34 cellular contexts compared by ENCODE assay signal in genomic region chr6:110587328-110587727, GRCh38.
"Had no signal": no experiment of that assay in that cellular context is flagged by ENCODE, and none has a peak within 500 bp of the region (broad histone marks: within the 10 kb centered on the region; RNA-seq: fewer than 3 reads in every experiment).

No MANE protein-coding gene starts in this region.

- H3K4me3 ChIP-seq: ascending aorta had no signal

- H3K36me3 Mint-ChIP-seq: activated CD8-positive, alpha-beta memory T cell treated with anti-CD3 and anti-CD28 coated beads, Interleukin-2, amount 10 ng/mL, durations not matched to agents 7 days and 5 days; activated naive CD4-positive, alpha-beta T cell treated with anti-CD3 and anti-CD28 coated beads, Interleukin-2, amount 10 ng/mL, durations not matched to agents 7 days and 5 days; activated naive CD4-positive, alpha-beta T cell treated with anti-CD3 and anti-CD28 coated beads, Interleukin-2, amount 50 U/mL, for 24 hours; activated naive CD8-positive, alpha-beta T cell; activated naive CD8-positive, alpha-beta T cell treated with anti-CD3 and anti-CD28 coated beads, Interleukin-2, amount 10 ng/mL, durations not matched to agents 7 days and 5 days; brain had no signal

- H3K4me1 ChIP-seq: ascending aorta had no signal

- ATAC-seq: activated CD8-positive, alpha-beta memory T cell treated with anti-CD3 and anti-CD28 coated beads, Interleukin-2, amount 10 ng/mL, durations not matched to agents 7 days and 5 days; activated CD8-positive, alpha-beta T cell treated with anti-CD3 and anti-CD28 coated beads, Interleukin-2, amount 10 ng/mL, durations not matched to agents 7 days and 5 days; activated naive CD8-positive, alpha-beta T cell treated with anti-CD3 and anti-CD28 coated beads, Interleukin-2, amount 50 U/mL, for 24 hours had no signal

- DNase-seq: activated B cell treated with CpG ODN at 0.5 μM for 24 hours; activated CD4-positive, alpha-beta memory T cell treated with anti-CD3 and anti-CD28 coated beads, Interleukin-2, amount 10 ng/mL, durations not matched to agents 7 days and 5 days; activated CD4-positive, alpha-beta T cell treated with anti-CD3 and anti-CD28 coated beads for 4 hours; activated CD4-positive, alpha-beta T cell treated with anti-CD3 and anti-CD28 coated beads, Interleukin-2, amount 10 ng/mL, durations not matched to agents 24 days and 14 days; activated CD4-positive, alpha-beta T cell treated with anti-CD3 and anti-CD28 coated beads, Interleukin-2, amount 50 U/mL, for 1 hour; activated CD4-positive, alpha-beta T cell treated with anti-CD3 and anti-CD28 coated beads, Interleukin-2, amount 50 U/mL, for 4 hours; activated CD4-positive, CD25-positive, alpha-beta regulatory T cell treated with anti-CD3 and anti-CD28 coated beads, Interleukin-2, amount 50 U/mL, for 72 hours; activated CD8-positive, alpha-beta memory T cell treated with anti-CD3 and anti-CD28 coated beads for 24 hours; activated CD8-positive, alpha-beta memory T cell treated with anti-CD3 and anti-CD28 coated beads, Interleukin-2, amount 10 ng/mL, durations not matched to agents 7 days and 5 days; activated CD8-positive, alpha-beta memory T cell treated with anti-CD3 and anti-CD28 coated beads, Interleukin-2, amount 50 U/mL, for 48 hours; activated CD8-positive, alpha-beta T cell treated with anti-CD3 and anti-CD28 coated beads, Interleukin-2, amount 10 ng/mL, durations not matched to agents 7 days and 5 days; activated effector memory CD4-positive, alpha-beta T cell treated with Interleukin-2 at 50 U/mL for 16 hours; activated gamma-delta T cell; activated naive CD4-positive, alpha-beta T cell treated with anti-CD3 and anti-CD28 coated beads, Interleukin-2, amount 10 ng/mL, durations not matched to agents 7 days and 5 days; activated naive CD4-positive, alpha-beta T cell treated with Interleukin-2 at 50 U/mL for 16 hours; activated naive CD8-positive, alpha-beta T cell treated with anti-CD3 and anti-CD28 coated beads, Interleukin-2, amount 10 ng/mL, durations not matched to agents 7 days and 5 days; activated naive CD8-positive, alpha-beta T cell treated with anti-CD3 and anti-CD28 coated beads, Interleukin-2, amount 50 U/mL, for 24 hours; activated T-cell treated with anti-CD3 and anti-CD28 coated beads, Interleukin-2, amount 50 U/mL, for 24 hours; activated T-cell treated with anti-CD3 and anti-CD28 coated beads, Interleukin-2, amount 50 U/mL, for 48 hours; amygdala; anterior cingulate cortex; central memory CD4-positive, alpha-beta T cell; T-helper 1 cell; T-helper 2 cell; T-helper 9 cell had no signal

- FAIRE-seq: TTC549 had no signal

- H3K36me3 ChIP-seq: ascending aorta had no signal

- H3K27ac Mint-ChIP-seq: activated B cell treated with CpG ODN at 0.5 μM for 24 hours; activated CD4-positive, alpha-beta memory T cell treated with anti-CD3 and anti-CD28 coated beads, Interleukin-2, amount 10 ng/mL, durations not matched to agents 7 days and 5 days; activated CD4-positive, alpha-beta T cell treated with anti-CD3 and anti-CD28 coated beads, Interleukin-2, amount 10 ng/mL, durations not matched to agents 24 days and 14 days; activated CD8-positive, alpha-beta memory T cell treated with anti-CD3 and anti-CD28 coated beads, Interleukin-2, amount 10 ng/mL, durations not matched to agents 7 days and 5 days; activated CD8-positive, alpha-beta T cell treated with anti-CD3 and anti-CD28 coated beads, Interleukin-2, amount 10 ng/mL, durations not matched to agents 7 days and 5 days; activated naive CD4-positive, alpha-beta T cell treated with anti-CD3 and anti-CD28 coated beads, Interleukin-2, amount 10 ng/mL, durations not matched to agents 7 days and 5 days; activated naive CD4-positive, alpha-beta T cell treated with anti-CD3 and anti-CD28 coated beads, Interleukin-2, amount 50 U/mL, for 24 hours; activated naive CD8-positive, alpha-beta T cell; activated naive CD8-positive, alpha-beta T cell treated with anti-CD3 and anti-CD28 coated beads, Interleukin-2, amount 10 ng/mL, durations not matched to agents 7 days and 5 days; activated naive CD8-positive, alpha-beta T cell treated with anti-CD3 and anti-CD28 coated beads, Interleukin-2, amount 50 U/mL, for 24 hours; activated T-cell treated with anti-CD3 and anti-CD28 coated beads, Interleukin-2, amount 50 U/mL, for 24 hours; activated T-helper 2 cell treated with anti-CD3 and anti-CD28 coated beads, Interferon-gamma antibody, Interleukin-2, Interleukin-4, amounts not matched to agents 10 μg/mL and 5 μg/mL and 100 μg/mL, durations not matched to agents 14 hours and 24 hours and 36 hours; brain; T-helper 1 cell treated with Interleukin-12 subunit alpha and Interleukin-12 subunit beta and Interleukin-4 antibody, amounts not matched to agents 30 μg/mL and 1 μg/mL, for 36 hours; T-helper 2 cell treated with Interferon-gamma antibody and Interleukin-4, amounts not matched to agents 5 μg/mL and 100 μg/mL, for 36 hours had no signal

- H3K9me3 Mint-ChIP-seq: activated B cell treated with CpG ODN at 0.5 μM for 24 hours; activated CD4-positive, alpha-beta memory T cell treated with anti-CD3 and anti-CD28 coated beads, Interleukin-2, amount 10 ng/mL, durations not matched to agents 7 days and 5 days; activated CD4-positive, alpha-beta T cell treated with anti-CD3 and anti-CD28 coated beads, Interleukin-2, amount 10 ng/mL, durations not matched to agents 24 days and 14 days; activated naive CD4-positive, alpha-beta T cell treated with anti-CD3 and anti-CD28 coated beads, Interleukin-2, amount 10 ng/mL, durations not matched to agents 7 days and 5 days; activated naive CD4-positive, alpha-beta T cell treated with anti-CD3 and anti-CD28 coated beads, Interleukin-2, amount 50 U/mL, for 24 hours; activated naive CD8-positive, alpha-beta T cell treated with anti-CD3 and anti-CD28 coated beads, Interleukin-2, amount 50 U/mL, for 24 hours; activated T-cell treated with anti-CD3 and anti-CD28 coated beads, Interleukin-2, amount 50 U/mL, for 24 hours; activated T-helper 2 cell treated with anti-CD3 and anti-CD28 coated beads, Interferon-gamma antibody, Interleukin-2, Interleukin-4, amounts not matched to agents 10 μg/mL and 5 μg/mL and 100 μg/mL, durations not matched to agents 14 hours and 24 hours and 36 hours; brain; T-helper 1 cell treated with Interleukin-12 subunit alpha and Interleukin-12 subunit beta and Interleukin-4 antibody, amounts not matched to agents 30 μg/mL and 1 μg/mL, for 36 hours; T-helper 2 cell treated with Interferon-gamma antibody and Interleukin-4, amounts not matched to agents 5 μg/mL and 100 μg/mL, for 36 hours had no signal

- H3K4me3 Mint-ChIP-seq: activated B cell treated with CpG ODN at 0.5 μM for 24 hours; activated CD4-positive, alpha-beta memory T cell treated with anti-CD3 and anti-CD28 coated beads, Interleukin-2, amount 10 ng/mL, durations not matched to agents 7 days and 5 days; activated CD4-positive, alpha-beta T cell treated with anti-CD3 and anti-CD28 coated beads, Interleukin-2, amount 10 ng/mL, durations not matched to agents 24 days and 14 days; activated CD8-positive, alpha-beta memory T cell treated with anti-CD3 and anti-CD28 coated beads, Interleukin-2, amount 10 ng/mL, durations not matched to agents 7 days and 5 days; activated CD8-positive, alpha-beta T cell treated with anti-CD3 and anti-CD28 coated beads, Interleukin-2, amount 10 ng/mL, durations not matched to agents 7 days and 5 days; activated naive CD4-positive, alpha-beta T cell treated with anti-CD3 and anti-CD28 coated beads, Interleukin-2, amount 10 ng/mL, durations not matched to agents 7 days and 5 days; activated naive CD4-positive, alpha-beta T cell treated with anti-CD3 and anti-CD28 coated beads, Interleukin-2, amount 50 U/mL, for 24 hours; activated naive CD8-positive, alpha-beta T cell; activated naive CD8-positive, alpha-beta T cell treated with anti-CD3 and anti-CD28 coated beads, Interleukin-2, amount 10 ng/mL, durations not matched to agents 7 days and 5 days; activated naive CD8-positive, alpha-beta T cell treated with anti-CD3 and anti-CD28 coated beads, Interleukin-2, amount 50 U/mL, for 24 hours; activated T-cell treated with anti-CD3 and anti-CD28 coated beads, Interleukin-2, amount 50 U/mL, for 24 hours; brain; T-helper 1 cell treated with Interleukin-12 subunit alpha and Interleukin-12 subunit beta and Interleukin-4 antibody, amounts not matched to agents 30 μg/mL and 1 μg/mL, for 36 hours; T-helper 2 cell treated with Interferon-gamma antibody and Interleukin-4, amounts not matched to agents 5 μg/mL and 100 μg/mL, for 36 hours had no signal

- H3K27ac ChIP-seq: ascending aorta, VCaP had no signal

- H3K4me1 Mint-ChIP-seq: activated naive CD4-positive, alpha-beta T cell treated with anti-CD3 and anti-CD28 coated beads, Interleukin-2, amount 10 ng/mL, durations not matched to agents 7 days and 5 days; activated naive CD4-positive, alpha-beta T cell treated with anti-CD3 and anti-CD28 coated beads, Interleukin-2, amount 50 U/mL, for 24 hours had no signal

- H3K27me3 Mint-ChIP-seq: activated B cell treated with CpG ODN at 0.5 μM for 24 hours; activated CD4-positive, alpha-beta memory T cell treated with anti-CD3 and anti-CD28 coated beads, Interleukin-2, amount 10 ng/mL, durations not matched to agents 7 days and 5 days; activated CD4-positive, alpha-beta T cell treated with anti-CD3 and anti-CD28 coated beads, Interleukin-2, amount 10 ng/mL, durations not matched to agents 24 days and 14 days; activated CD8-positive, alpha-beta memory T cell treated with anti-CD3 and anti-CD28 coated beads, Interleukin-2, amount 10 ng/mL, durations not matched to agents 7 days and 5 days; activated naive CD4-positive, alpha-beta T cell treated with anti-CD3 and anti-CD28 coated beads, Interleukin-2, amount 50 U/mL, for 24 hours; activated naive CD8-positive, alpha-beta T cell; activated naive CD8-positive, alpha-beta T cell treated with anti-CD3 and anti-CD28 coated beads, Interleukin-2, amount 10 ng/mL, durations not matched to agents 7 days and 5 days; activated naive CD8-positive, alpha-beta T cell treated with anti-CD3 and anti-CD28 coated beads, Interleukin-2, amount 50 U/mL, for 24 hours; activated T-cell treated with anti-CD3 and anti-CD28 coated beads, Interleukin-2, amount 50 U/mL, for 24 hours; brain had no signal

- H3K9me3 ChIP-seq: ascending aorta had no signal

- H3K27me3 ChIP-seq: ascending aorta had no signal
